In the genomic region with DNA sequence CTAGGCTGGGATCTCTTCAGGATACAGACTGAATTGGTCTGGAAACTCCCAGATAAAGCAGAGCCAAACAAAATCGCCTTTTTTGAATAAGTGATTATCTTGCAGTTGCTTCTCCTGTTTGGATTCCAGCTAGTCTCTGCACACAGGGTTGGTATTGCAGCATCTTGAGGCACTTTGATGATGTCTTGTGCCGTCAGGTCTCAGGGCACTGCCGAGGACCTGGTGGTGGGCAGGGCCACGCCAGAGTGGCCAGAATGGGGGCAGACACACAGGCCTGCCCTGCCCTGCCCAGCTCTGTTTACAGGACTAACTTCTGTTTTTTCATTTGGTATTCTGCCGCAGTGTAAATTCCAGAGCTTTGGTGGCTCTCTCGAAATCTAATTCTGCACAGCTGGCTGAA, we compare ENCODE assay signal across 18 cellular contexts.
DNase-seq lines count a peak whose midpoint lies in the region; ATAC-seq and TF ChIP-seq lines count a peak whose summit lies in the region.
"Had no signal": no experiment of that assay in that cellular context is flagged by ENCODE, and none has a peak within 500 bp of the region (broad histone marks: within the 10 kb centered on the region; RNA-seq: fewer than 3 reads in every experiment).

No MANE protein-coding gene starts in this region.

- no peak overlapping the region for H2AFZ ChIP-seq in osteoblast (ENCODE audit: low read length)

- TF ChIP-seq CTCF in heart right ventricle (IDR thresholded peaks at IDR 0.05), result no peak
- no peak for TF ChIP-seq CTCF in osteoblast (IDR thresholded peaks at IDR 0.05; ENCODE audit: extremely low read depth, low read depth, low read length)
- no peak for TF ChIP-seq CTCF in upper lobe of right lung (IDR thresholded peaks at IDR 0.05)
- TF ChIP-seq CTCF in uterus (IDR thresholded peaks at IDR 0.05), result no peak

- H3K79me2 ChIP-seq in osteoblast (ENCODE audit: insufficient read depth, low read length), result no peaks in the 10 kb centered on the region

- no peaks in the 10 kb centered on the region for H3K36me3 Mint-ChIP-seq in activated CD4-positive, alpha-beta T cell treated with anti-CD3 and anti-CD28 coated beads, Interleukin-2, amount 10 ng/mL, durations not matched to agents 7 days and 5 days (ENCODE audit: low read depth)

- intact Hi-C loops in heart right ventricle (cut with DNase I) (no loop called here), upper lobe of right lung (cut with DNase I) (no loop called here), uterus (cut with DNase I; ENCODE audit: low total_unique reads) (no loop called here)

- H3K36me3 ChIP-seq in heart right ventricle (no peaks in the 10 kb centered on the region), osteoblast (ENCODE audit: insufficient read depth, low read length) (no peaks in the 10 kb centered on the region), upper lobe of right lung (no peaks in the 10 kb centered on the region), uterus (no peaks in the 10 kb centered on the region)
- H3K36me3 ChIP-seq: brain microvascular endothelial cell, upper lobe of left lung had no signal

- TF ChIP-seq POLR2A in uterus (IDR thresholded peaks at IDR 0.05), result no peak

- H3K4me1 Mint-ChIP-seq in activated CD4-positive, alpha-beta T cell treated with anti-CD3 and anti-CD28 coated beads, Interleukin-2, amount 10 ng/mL, durations not matched to agents 7 days and 5 days, result peaks cover 5% of the 10 kb centered on the region

- no peak overlapping the region for H3K4me3 Mint-ChIP-seq in activated CD4-positive, alpha-beta T cell treated with anti-CD3 and anti-CD28 coated beads, Interleukin-2, amount 10 ng/mL, durations not matched to agents 7 days and 5 days
- H3K4me3 Mint-ChIP-seq: activated CD8-positive, alpha-beta T cell treated with anti-CD3 and anti-CD28 coated beads for 36 hours; CD8-positive, alpha-beta memory T cell; endodermal cell; IgD-negative memory B cell had no signal

- H3K9me3 ChIP-seq in heart right ventricle (no peaks in the 10 kb centered on the region), osteoblast (ENCODE audit: low read depth, low read length) (no peaks in the 10 kb centered on the region), upper lobe of right lung (no peaks in the 10 kb centered on the region), uterus (no peaks in the 10 kb centered on the region)
- H3K9me3 ChIP-seq: upper lobe of left lung had no signal

- no peaks in the 10 kb centered on the region for H3K9me3 Mint-ChIP-seq in activated CD4-positive, alpha-beta T cell treated with anti-CD3 and anti-CD28 coated beads, Interleukin-2, amount 10 ng/mL, durations not matched to agents 7 days and 5 days
- H3K9me3 Mint-ChIP-seq: activated CD8-positive, alpha-beta T cell treated with anti-CD3 and anti-CD28 coated beads for 36 hours; CD8-positive, alpha-beta memory T cell; endodermal cell; IgD-negative memory B cell had no signal

- H3K4me1 ChIP-seq in heart right ventricle (peaks cover 0 to 53% (median 27%) of the 10 kb centered on the region in 9 donors), osteoblast (ENCODE audit: insufficient read depth, low read length) (no peaks in the 10 kb centered on the region), upper lobe of right lung (peaks cover 7% of the 10 kb centered on the region), uterus (peaks cover 0 to 6% of the 10 kb centered on the region in 2 donors)

- no peak overlapping the region for H3K27ac Mint-ChIP-seq in activated CD4-positive, alpha-beta T cell treated with anti-CD3 and anti-CD28 coated beads, Interleukin-2, amount 10 ng/mL, durations not matched to agents 7 days and 5 days
- H3K27ac Mint-ChIP-seq: activated CD8-positive, alpha-beta T cell treated with anti-CD3 and anti-CD28 coated beads for 36 hours; CD8-positive, alpha-beta memory T cell; endodermal cell; IgD-negative memory B cell had no signal

- H3K4me3 ChIP-seq in heart right ventricle (peak overlapping the region in 6 of 10 donors; percentile 12 to 28 (median 21)), osteoblast (ENCODE audit: insufficient read depth, low read length) (no peak overlapping the region), upper lobe of right lung (no peak overlapping the region), uterus (peak overlapping the region in 1 of 2 donors; percentile 3)
- H3K4me3 ChIP-seq: lung had no signal

- H3K27me3 ChIP-seq in heart right ventricle (no peaks in the 10 kb centered on the region), osteoblast (ENCODE audit: insufficient read depth, low read length) (no peaks in the 10 kb centered on the region), upper lobe of right lung (no peaks in the 10 kb centered on the region), uterus (no peaks in the 10 kb centered on the region)
- H3K27me3 ChIP-seq: brain microvascular endothelial cell, upper lobe of left lung had no signal

- peak; percentile 6 for DNase-seq in amniotic stem cell (lab: John Stamatoyannopoulos, UW)
- DNase-seq in heart right ventricle, result no peak
- no peak for DNase-seq in osteoblast (ENCODE audit: insufficient read length, low spot score, missing footprints)
- no peak for DNase-seq in upper lobe of right lung
- no peak for DNase-seq in activated CD4-positive, alpha-beta T cell treated with anti-CD3 and anti-CD28 coated beads, Interleukin-2, amount 10 ng/mL, durations not matched to agents 7 days and 5 days
- no peak for DNase-seq in uterus
- DNase-seq: activated CD8-positive, alpha-beta T cell treated with anti-CD3 and anti-CD28 coated beads for 36 hours; activated effector memory CD4-positive, alpha-beta T cell treated with anti-CD3 and anti-CD28 coated beads, Interleukin-2, amount 50 U/mL, for 16 hours; brain microvascular endothelial cell; CD8-positive, alpha-beta memory T cell; endodermal cell; NCI-H1092 treated with DMSO at 0.1 percent for 48 hours; NCI-H2171 treated with DMSO at 0.1 percent for 48 hours; stimulated activated CD4-positive, alpha-beta T cell treated with anti-CD3 and anti-CD28 coated beads, Interleukin-15, amount 100 ng/mL, for 24 hours had no signal

- no peaks in the 10 kb centered on the region for H4K20me1 ChIP-seq in osteoblast (ENCODE audit: insufficient read depth, low read length)

- no peaks in the 10 kb centered on the region for H3K27me3 Mint-ChIP-seq in activated CD4-positive, alpha-beta T cell treated with anti-CD3 and anti-CD28 coated beads, Interleukin-2, amount 10 ng/mL, durations not matched to agents 7 days and 5 days
- H3K27me3 Mint-ChIP-seq: activated CD8-positive, alpha-beta T cell treated with anti-CD3 and anti-CD28 coated beads for 36 hours; CD8-positive, alpha-beta memory T cell; IgD-negative memory B cell had no signal

- POLR2A ChIA-PET in activated CD4-positive, alpha-beta T cell treated with anti-CD3 and anti-CD28 coated beads, Interleukin-2, amount 10 ng/mL, durations not matched to agents 7 days and 5 days (lab: Charles Lee), result no interaction called here

- CTCF ChIA-PET in activated CD4-positive, alpha-beta T cell treated with anti-CD3 and anti-CD28 coated beads, Interleukin-2, amount 10 ng/mL, durations not matched to agents 7 days and 5 days (lab: Charles Lee), result no interaction called here

- H3K4me2 ChIP-seq in osteoblast (ENCODE audit: insufficient read depth, low read length), result peak overlapping the region; percentile 9

- 35 to 41% methylated on average over 6 of the region's 6 CpGs for WGBS in heart right ventricle, 2 donors

- ATAC-seq in heart right ventricle (peak; percentile 49 to 77 (median 64)), upper lobe of right lung (peak; percentile 46), HG02642 (IDR thresholded peaks at IDR 0.05; ENCODE audit: poor library complexity, unreplicated experiment) (no peak)
- ATAC-seq: activated CD8-positive, alpha-beta T cell treated with anti-CD3 and anti-CD28 coated beads for 36 hours had no signal

- peak overlapping the region in 8 of 10 donors; percentile 28 to 78 (median 41) for H3K27ac ChIP-seq in heart right ventricle
- no peak overlapping the region for H3K27ac ChIP-seq in osteoblast (ENCODE audit: low read depth, low read length)
- H3K27ac ChIP-seq in upper lobe of right lung, result peak overlapping the region; percentile 1
- peak overlapping the region in 1 of 2 donors; percentile 52 for H3K27ac ChIP-seq in uterus
- H3K27ac ChIP-seq: brain microvascular endothelial cell had no signal

Comparison
In these comparisons a context has a peak if more than half of its experiments do, and no peak if none do; other contexts are left out.
1. H3K4me3 ChIP-seq: peak in heart right ventricle (6 of 10); none in osteoblast (single experiment) and upper lobe of right lung (single experiment).